In the genomic region with DNA sequence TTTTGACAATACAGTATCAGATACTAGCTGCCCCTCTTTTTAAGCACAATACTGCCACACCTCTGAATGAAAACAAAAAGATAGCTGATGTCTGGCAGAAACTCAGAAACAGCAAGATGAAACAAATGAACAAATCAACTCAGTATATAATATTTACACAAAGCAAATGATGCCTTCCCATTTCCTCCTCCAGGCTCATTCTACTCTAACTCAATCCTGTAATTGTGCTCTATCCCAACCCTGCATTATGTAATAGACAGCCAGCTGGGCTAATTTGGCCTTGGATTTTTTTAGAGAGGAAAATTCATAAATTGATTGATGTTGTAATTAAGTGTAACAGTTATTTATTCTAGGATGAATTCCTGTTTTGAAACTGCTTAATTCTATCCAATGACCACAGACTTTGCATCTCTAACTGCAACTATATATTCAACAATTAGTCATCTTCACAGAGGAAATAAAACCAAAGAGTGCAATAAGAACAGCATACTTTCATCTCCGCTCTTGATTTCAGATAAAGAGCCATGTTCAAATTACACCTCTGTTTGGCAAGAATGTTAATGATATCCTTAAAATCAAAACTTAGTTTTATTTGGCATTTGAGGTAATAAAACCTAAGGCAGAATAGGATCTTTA, we compare ENCODE assay signal across 14 cellular contexts. TPM values are rescaled to one million over a fixed set of nuclear protein-coding genes. Genes with fewer than 3 reads are reported as not detected.
DNase-seq lines count a peak whose midpoint lies in the region; ATAC-seq, FAIRE-seq and TF ChIP-seq lines count a peak whose summit lies in the region.
"Had no signal": no experiment of that assay in that cellular context is flagged by ENCODE, and none has a peak within 500 bp of the region (broad histone marks: within the 10 kb centered on the region; RNA-seq: fewer than 3 reads in every experiment).

No MANE protein-coding gene starts in this region.

- H4K20me1 ChIP-seq in PC-3 (ENCODE audit: low read length) = peaks cover 27% of the 10 kb centered on the region; the same call in 1 of the 2 replicates

- FAIRE-seq in GM18507 (lab: Jason Lieb, UNC) = peak; percentile 39
- FAIRE-seq: colon had no signal

- DNase-seq in Ammon's horn (ENCODE audit: low spot score) (peak; percentile 18), GM18507 (ENCODE audit: extremely low spot score, insufficient read length, low read depth) (no peak), PC-3 (peak; percentile 17), fibroblast of villous mesenchyme (ENCODE audit: low read depth) (peak; percentile 30), right cardiac atrium (no peak)
- DNase-seq: activated naive CD4-positive, alpha-beta T cell treated with anti-CD3 and anti-CD28 coated beads for 36 hours; Caco-2; glutamatergic neuron; NCI-H1694 treated with DMSO at 0.1 percent for 48 hours had no signal

- intact Hi-C loops in PC-3 (cut with micrococcal nuclease) = no loop called here
- intact Hi-C loops in right cardiac atrium (cut with DNase I) = no loop called here

- no peaks in the 10 kb centered on the region for H3K9me3 ChIP-seq in PC-3 (ENCODE audit: low read length)
- H3K9me3 ChIP-seq in right cardiac atrium (ENCODE audit: control insufficient read depth, low read length) = no peaks in the 10 kb centered on the region
- H3K9me3 ChIP-seq: Caco-2 had no signal

- WGBS in right cardiac atrium = 84% methylated on average over 1 of the region's 1 CpG

- H3K27me3 ChIP-seq in PC-3 (ENCODE audit: low read length) = no peaks in the 10 kb centered on the region
- H3K27me3 ChIP-seq in right cardiac atrium (ENCODE audit: control insufficient read depth, insufficient read depth) = no peaks in the 10 kb centered on the region

- H3K79me2 ChIP-seq in PC-3 (ENCODE audit: low read length) = peaks cover 92% of the 10 kb centered on the region

- POLR2A ChIA-PET in PC-3 (lab: Charles Lee; ENCODE audit: unreplicated experiment) = interaction anchor here (0.7 kb wide), 1 partner anchor 92 kb away, joined by 4 read pairs; no protein-coding TSS in a partner anchor

- no peak for TF ChIP-seq CTCF in PC-3 (conservative IDR thresholded peaks at IDR 0.05; ENCODE audit: low read depth, low read length)
- TF ChIP-seq CTCF in fibroblast of villous mesenchyme (IDR thresholded peaks at IDR 0.05; ENCODE audit: insufficient read depth, low read depth, low read length) = no peak

- no peak overlapping the region for H3K27ac ChIP-seq in PC-3 (ENCODE audit: low read length)
- no peak overlapping the region for H3K27ac ChIP-seq in right cardiac atrium (ENCODE audit: low read length)

- CTCF ChIA-PET in PC-3 (lab: Charles Lee) = interaction anchor here (0.6 to 0.7 kb wide), 2 partner anchors 159 to 444 kb away, joined by 3 read pairs; no protein-coding TSS in a partner anchor

- H3K4me3 ChIP-seq in PC-3 (ENCODE audit: low read length) (no peak overlapping the region), fibroblast of villous mesenchyme (ENCODE audit: low read depth, low read length) (no peak overlapping the region), right cardiac atrium (ENCODE audit: low read length) (no peak overlapping the region)

- H3K4me1 ChIP-seq in PC-3 (ENCODE audit: insufficient read depth, low read length) (peaks cover 24% of the 10 kb centered on the region), right cardiac atrium (ENCODE audit: control insufficient read depth, insufficient read depth, low read length) (peaks cover 1% of the 10 kb centered on the region)

- no peaks in the 10 kb centered on the region for H3K9me2 ChIP-seq in PC-3 (replicated peaks; ENCODE audit: low read length)

- H2AFZ ChIP-seq in PC-3 (ENCODE audit: low read length) = no peak overlapping the region

- H3K4me2 ChIP-seq in PC-3 (ENCODE audit: low read length) = peak overlapping the region; percentile 14; the same call in 1 of the 2 replicates

- H3F3A ChIP-seq in PC-3 (ENCODE audit: low read length, unreplicated experiment) = no peaks in the 10 kb centered on the region

- peak; percentile 85 for ATAC-seq in PC-3
- no peak for ATAC-seq in GM21390 (IDR thresholded peaks at IDR 0.05; ENCODE audit: unreplicated experiment)
- no peak for ATAC-seq in right cardiac atrium
- no peak for ATAC-seq in GM19023 (IDR thresholded peaks at IDR 0.05; ENCODE audit: unreplicated experiment)
- no peak for ATAC-seq in GM19328 (IDR thresholded peaks at IDR 0.05; ENCODE audit: unreplicated experiment)

- H3K36me3 ChIP-seq in PC-3 (ENCODE audit: low read depth, low read length) = peaks cover 6% of the 10 kb centered on the region

- BruUV-seq in PC-3 (replicated peaks; lab: Mats Ljungman, UMichigan) = no TSS peak

- H3K9ac ChIP-seq in PC-3 (ENCODE audit: low read length) = no peak overlapping the region

RNA-seq across cellular contexts. Expression of a gene that starts 6.1 kb away (rescaled TPM):
- total RNA-seq in PC-3 (2014; rRNA removed) (117 and 120 TPM in 2 replicates), fibroblast of villous mesenchyme (86.3 and 91.5 TPM in 2 replicates), right cardiac atrium (10 to 100 TPM; 40.0 to 45.0 (median 42.6) TPM)
- 36.5 TPM for polyA plus RNA-seq in right cardiac atrium

RNA-seq across cellular contexts. Expression of a gene that starts 6.2 kb away (rescaled TPM):
- 16.0 and 17.7 TPM in 2 replicates for total RNA-seq in PC-3 (2014; rRNA removed)
- total RNA-seq in fibroblast of villous mesenchyme = 24.8 and 56.6 TPM in 2 replicates
- total RNA-seq in right cardiac atrium = 10 to 100 TPM; 16.5 to 21.8 (median 18.2) TPM
- 10.8 TPM for polyA plus RNA-seq in right cardiac atrium

RNA-seq across cellular contexts. Expression of a gene that starts 56.4 kb away (rescaled TPM):
- total RNA-seq in PC-3 (2014; rRNA removed) = not detected in 2 replicates
- total RNA-seq in fibroblast of villous mesenchyme = not detected in 2 replicates
- under 1 TPM in 1 of 4 donors, not detected in 3; 0.14 TPM for total RNA-seq in right cardiac atrium
- 0.09 TPM for polyA plus RNA-seq in right cardiac atrium
- total RNA-seq: Caco-2, pulmonary artery endothelial cell had no signal

Comparison
In these comparisons a context has a peak if more than half of its experiments do, and no peak if none do; other contexts are left out.
1. DNase-seq: peak in Ammon's horn (single experiment), PC-3 (single experiment) and fibroblast of villous mesenchyme (single experiment); none in GM18507 (single experiment) and right cardiac atrium (0 of 3).